8 cellular contexts compared by ENCODE assay signal in the genomic region with DNA sequence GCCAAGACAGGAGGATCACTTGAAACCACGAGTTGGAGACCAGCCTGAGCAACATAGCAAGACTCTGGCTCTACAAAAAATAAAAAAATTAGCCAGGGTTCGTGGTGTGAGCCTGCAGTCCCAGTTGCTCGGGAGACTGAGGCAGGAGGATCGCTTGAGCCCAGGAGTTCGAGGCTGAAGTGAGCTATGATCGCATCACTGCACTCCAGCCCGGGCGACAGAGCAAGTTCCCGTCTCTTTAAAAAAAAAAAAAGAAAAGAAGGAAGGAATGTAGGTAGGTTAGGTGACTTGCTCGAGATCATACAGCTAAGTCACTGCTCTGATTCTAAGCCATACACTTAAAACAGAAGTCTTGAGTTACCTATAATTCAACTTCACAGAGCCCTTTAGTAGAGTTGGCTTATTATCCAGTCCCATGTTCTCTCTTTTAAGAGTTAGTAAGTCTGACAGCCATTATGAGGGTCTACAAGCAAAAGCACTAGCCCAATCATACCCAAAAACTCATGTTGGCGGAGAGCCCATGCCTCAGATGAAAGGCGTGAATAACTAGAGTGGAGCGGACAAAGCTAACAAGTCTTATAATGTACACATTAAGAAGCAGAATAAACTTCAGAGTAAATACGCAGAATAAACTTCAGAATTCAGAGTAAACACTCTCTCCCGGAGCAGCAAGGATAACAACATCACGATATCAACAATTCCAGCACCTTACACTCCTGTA. TPM values are rescaled to one million over a fixed set of nuclear protein-coding genes. Genes with fewer than 3 reads are reported as not detected.
A peak's percentile ranks its signal among the peaks of the same experiment; 100 is the strongest.
DNase-seq lines count a peak whose midpoint lies in the region; ATAC-seq and TF ChIP-seq lines count a peak whose summit lies in the region.

No MANE protein-coding gene starts in this region.

- H3K9me3 ChIP-seq in esophagus (ENCODE audit: control insufficient read depth in 2 of 2, insufficient read depth in 1 of 2, low read depth in 1 of 2, low read length in 1 of 2) (no peaks in the 10 kb centered on the region), ovary (no peaks in the 10 kb centered on the region)

- H3K27me3 Mint-ChIP-seq in activated CD8-positive, alpha-beta memory T cell treated with anti-CD3 and anti-CD28 coated beads, Interleukin-2, amount 10 ng/mL, durations not matched to agents 7 days and 5 days: peaks cover 4% of the 10 kb centered on the region

- H3K4me3 ChIP-seq in esophagus (ENCODE audit: low read depth in 1 of 2, low read length in 2 of 2): peak overlapping the region; percentile 84 to 92
- peak overlapping the region; percentile 81 for H3K4me3 ChIP-seq in ovary

- ATAC-seq in activated CD8-positive, alpha-beta memory T cell treated with anti-CD3 and anti-CD28 coated beads, Interleukin-2, amount 10 ng/mL, durations not matched to agents 7 days and 5 days: no peak
- no peak for ATAC-seq in GM18907 (IDR thresholded peaks at IDR 0.05; ENCODE audit: unreplicated experiment)
- ATAC-seq in HG03460 (IDR thresholded peaks at IDR 0.05; ENCODE audit: unreplicated experiment): no peak

- 28% methylated on average over 16 of the region's 16 CpGs for WGBS in esophagus, 2 donors
- WGBS in ovary, 3 donors: 37 to 39% (median 37%) methylated on average over 16 of the region's 16 CpGs

- H3K27me3 ChIP-seq in esophagus (ENCODE audit: control insufficient read depth in 1 of 2, insufficient read depth in 2 of 2, low read length in 2 of 2) (no peaks in the 10 kb centered on the region), ovary (no peaks in the 10 kb centered on the region)

- H3K4me1 Mint-ChIP-seq in activated CD8-positive, alpha-beta memory T cell treated with anti-CD3 and anti-CD28 coated beads, Interleukin-2, amount 10 ng/mL, durations not matched to agents 7 days and 5 days: peaks cover 39% of the 10 kb centered on the region

- H3K4me1 ChIP-seq in esophagus (ENCODE audit: control insufficient read depth in 2 of 2, insufficient read depth in 2 of 2, low read length in 1 of 2) (peaks cover 0 to 7% of the 10 kb centered on the region in 2 donors), ovary (ENCODE audit: insufficient read depth) (peaks cover 5% of the 10 kb centered on the region)

- CTCF ChIA-PET in activated CD8-positive, alpha-beta memory T cell treated with anti-CD3 and anti-CD28 coated beads, Interleukin-2, amount 10 ng/mL, durations not matched to agents 7 days and 5 days (lab: Charles Lee): interaction anchor here (0.7 to 1.5 kb wide), 2 partner anchors 157 to 350 kb away, joined by 3 read pairs; no protein-coding TSS in a partner anchor

- no peak for DNase-seq in activated CD8-positive, alpha-beta memory T cell treated with anti-CD3 and anti-CD28 coated beads, Interleukin-2, amount 10 ng/mL, durations not matched to agents 7 days and 5 days
- no peak for DNase-seq in activated CD8-positive, alpha-beta memory T cell treated with anti-CD3 and anti-CD28 coated beads, Interleukin-2, amount 50 U/mL, for 48 hours
- DNase-seq in SK-N-DZ (ENCODE audit: low spot score): peak; percentile 10
- DNase-seq in ovary: peak in 2 of 5 donors; percentile 23 to 27
- DNase-seq in GDM1 (lab: John Stamatoyannopoulos, UW): no peak

- no peaks in the 10 kb centered on the region for H3K9me3 Mint-ChIP-seq in activated CD8-positive, alpha-beta memory T cell treated with anti-CD3 and anti-CD28 coated beads, Interleukin-2, amount 10 ng/mL, durations not matched to agents 7 days and 5 days (ENCODE audit: low read depth)

- H3K36me3 ChIP-seq in esophagus (ENCODE audit: control insufficient read depth in 2 of 2, insufficient read depth in 2 of 2, low read length in 1 of 2): no peaks in the 10 kb centered on the region
- no peaks in the 10 kb centered on the region for H3K36me3 ChIP-seq in ovary

- TF ChIP-seq CTCF in ovary (IDR thresholded peaks at IDR 0.05): no peak

- TF ChIP-seq EP300 in ovary (IDR thresholded peaks at IDR 0.05): no peak

- H3K36me3 Mint-ChIP-seq in activated CD8-positive, alpha-beta memory T cell treated with anti-CD3 and anti-CD28 coated beads, Interleukin-2, amount 10 ng/mL, durations not matched to agents 7 days and 5 days: peaks cover 16% of the 10 kb centered on the region

- H3K27ac Mint-ChIP-seq in activated CD8-positive, alpha-beta memory T cell treated with anti-CD3 and anti-CD28 coated beads, Interleukin-2, amount 10 ng/mL, durations not matched to agents 7 days and 5 days: peak overlapping the region; percentile 96

- TF ChIP-seq POLR2A in ovary (IDR thresholded peaks at IDR 0.05): no peak

- intact Hi-C loops in ovary (cut with DNase I): loop anchor here in 1 of 4 donors (10.0 kb wide), 1 partner anchor 189 kb away; a partner anchor contains a TSS

- peak overlapping the region; percentile 89 for H3K4me3 Mint-ChIP-seq in activated CD8-positive, alpha-beta memory T cell treated with anti-CD3 and anti-CD28 coated beads, Interleukin-2, amount 10 ng/mL, durations not matched to agents 7 days and 5 days

- peak overlapping the region; percentile 84 to 88 for H3K27ac ChIP-seq in esophagus (ENCODE audit: low read depth in 2 of 2, low read length in 1 of 2)
- peak overlapping the region in 1 of 2 donors; percentile 10 for H3K27ac ChIP-seq in ovary

RNA-seq across cellular contexts. Expression of a gene that starts 0.8 kb away (rescaled TPM):
- 10 to 100 TPM; 46.8 to 57.0 TPM for total RNA-seq in activated CD8-positive, alpha-beta memory T cell treated with anti-CD3 and anti-CD28 coated beads, Interleukin-2, amount 10 ng/mL, durations not matched to agents 7 days and 5 days
- 48.8 and 50.9 TPM in 2 replicates for polyA plus RNA-seq in SK-N-DZ (2014; cell fraction: cytosol; rRNA removed)
- polyA plus RNA-seq in SK-N-DZ (2014; cell fraction: nucleus; rRNA removed): 27.0 and 33.0 TPM in 2 replicates
- 10 to 100 TPM in 1 of 2 donors, 1 to 10 TPM in 1; 7.0 to 17.4 TPM for polyA plus RNA-seq in esophagus
- 10 to 100 TPM; 17.8 to 37.1 (median 22.8) TPM for total RNA-seq in ovary
- 10 to 100 TPM in 1 of 2 donors, 1 to 10 TPM in 1; 7.8 to 25.3 TPM for polyA plus RNA-seq in ovary

RNA-seq across cellular contexts. Expression of a gene that starts 0.9 kb away (rescaled TPM):
- total RNA-seq in activated CD8-positive, alpha-beta memory T cell treated with anti-CD3 and anti-CD28 coated beads, Interleukin-2, amount 10 ng/mL, durations not matched to agents 7 days and 5 days: 1 to 10 TPM in 1 of 2 experiments, under 1 TPM in 1; 0.98 to 1.9 TPM
- polyA plus RNA-seq in SK-N-DZ (2014; cell fraction: cytosol; rRNA removed): 4.7 and 7.8 TPM in 2 replicates
- polyA plus RNA-seq in SK-N-DZ (2014; cell fraction: nucleus; rRNA removed): 1.6 and 5.3 TPM in 2 replicates
- under 1 TPM; 0.26 to 0.45 TPM for polyA plus RNA-seq in esophagus
- total RNA-seq in ovary: 1 to 10 TPM in 3 of 7 donors, under 1 TPM in 4; 0.56 to 10.0 (median 0.95) TPM
- polyA plus RNA-seq in ovary: under 1 TPM; 0.54 to 0.78 TPM
